Comparison of ENCODE assay signal across 13 cellular contexts in genomic region chr12:126337556-126337955, GRCh38.
DNase-seq lines count a peak whose midpoint lies in the region; ATAC-seq and TF ChIP-seq lines count a peak whose summit lies in the region.
"Had no signal": no experiment of that assay in that cellular context is flagged by ENCODE, and none has a peak within 500 bp of the region (broad histone marks: within the 10 kb centered on the region; RNA-seq: fewer than 3 reads in every experiment).

No MANE protein-coding gene starts in this region.

- no peak overlapping the region for H2AFZ ChIP-seq in PC-3 (ENCODE audit: low read length)

- no peaks in the 10 kb centered on the region for H3K9me2 ChIP-seq in PC-3 (replicated peaks; ENCODE audit: low read length)

- H3K27me3 ChIP-seq in PC-3 (ENCODE audit: low read length): no peaks in the 10 kb centered on the region

- BruUV-seq in PC-3 (replicated peaks; lab: Mats Ljungman, UMichigan): no TSS peak

- no peak overlapping the region for H3K9ac ChIP-seq in PC-3 (ENCODE audit: low read length)

- no peaks in the 10 kb centered on the region; the same call in 1 of the 2 replicates for H3K36me3 ChIP-seq in PC-3 (ENCODE audit: low read depth, low read length)

- no peaks in the 10 kb centered on the region for H3K79me2 ChIP-seq in PC-3 (ENCODE audit: low read length)

- no peaks in the 10 kb centered on the region for H3F3A ChIP-seq in PC-3 (ENCODE audit: low read length, unreplicated experiment)

- intact Hi-C loops in PC-3 (cut with micrococcal nuclease): no loop called here

- no peaks in the 10 kb centered on the region for H4K20me1 ChIP-seq in PC-3 (ENCODE audit: low read length)

- peak overlapping the region; percentile 28; the same call in 1 of the 2 replicates for H3K27ac ChIP-seq in PC-3 (ENCODE audit: low read length)

- peaks cover 14% of the 10 kb centered on the region for H3K9me3 ChIP-seq in PC-3 (ENCODE audit: low read length)

- no peak for TF ChIP-seq CTCF in PC-3 (conservative IDR thresholded peaks at IDR 0.05; ENCODE audit: low read depth, low read length)

- no peaks in the 10 kb centered on the region for H3K4me1 ChIP-seq in PC-3 (ENCODE audit: insufficient read depth, low read length)

- CTCF ChIA-PET in PC-3 (lab: Charles Lee): no interaction called here

- no peak for ATAC-seq in PC-3
- ATAC-seq in GM21619 (IDR thresholded peaks at IDR 0.05; ENCODE audit: unreplicated experiment): no peak
- ATAC-seq: activated CD4-positive, alpha-beta T cell treated with anti-CD3 and anti-CD28 coated beads for 36 hours; HCT116; T-helper 17 cell had no signal

- DNase-seq in NCI-H2171 treated with DMSO at 0.1 percent for 48 hours (lab: John Stamatoyannopoulos, UW) (peak; percentile 30), NCI-H2171 (lab: John Stamatoyannopoulos, UW) (no peak), PC-3 (peak; percentile 53), fibroblast of peridontal ligament (ENCODE audit: extremely low read depth) (peak; percentile 94), stromal cell of bone marrow (ENCODE audit: low read depth) (peak; percentile 73), OCI-M2 (lab: John Stamatoyannopoulos, UW; ENCODE audit: unreplicated experiment) (no peak), medulla oblongata (ENCODE audit: extremely low spot score) (no peak)
- DNase-seq: activated CD4-positive, alpha-beta T cell treated with anti-CD3 and anti-CD28 coated beads for 36 hours; activated T-cell treated with anti-CD3 and anti-CD28 coated beads, Interleukin-2, amount 50 U/mL, for 24 hours; NCI-H2081 treated with DMSO at 0.1 percent for 48 hours; T-helper 17 cell had no signal

- POLR2A ChIA-PET in PC-3 (lab: Charles Lee; ENCODE audit: unreplicated experiment): no interaction called here

- H3K4me2 ChIP-seq in PC-3 (ENCODE audit: low read length): no peak overlapping the region

- H3K4me3 ChIP-seq in PC-3 (ENCODE audit: low read length): no peak overlapping the region

Comparison
In these comparisons a context has a peak if more than half of its experiments do, and no peak if none do; other contexts are left out.
1. DNase-seq: peak in NCI-H2171 treated with DMSO at 0.1 percent for 48 hours (single experiment), PC-3 (single experiment), fibroblast of peridontal ligament (single experiment) and stromal cell of bone marrow (single experiment); none in NCI-H2171 (single experiment), OCI-M2 (single experiment) and medulla oblongata (single experiment).